In genomic region chr1:227779651-227780050, GRCh38 we compare ENCODE assay signal across 1 cellular context.
TF ChIP-seq lines count a peak whose summit lies in the region.

No MANE protein-coding gene starts in this region.

TF ChIP-seq in WTC11, 78 proteins besides CTCF, POLR2A, EP300 and RAD21 (continued from another document):
- TF ChIP-seq ARID4B (CRISPR knock-in tag; IDR thresholded peaks at IDR 0.05; ENCODE audit: borderline replicate concordance) = no peak
- no peak for TF ChIP-seq KAT7 (CRISPR knock-in tag; IDR thresholded peaks at IDR 0.05; ENCODE audit: borderline replicate concordance)
- TF ChIP-seq IRF2 (CRISPR knock-in tag; IDR thresholded peaks at IDR 0.05; ENCODE audit: borderline replicate concordance, low read depth) = no peak
- no peak for TF ChIP-seq NFE2L1 (CRISPR knock-in tag; IDR thresholded peaks at IDR 0.05)
- no peak for TF ChIP-seq NR3C1 (CRISPR knock-in tag; conservative IDR thresholded peaks at IDR 0.05; ENCODE audit: low read depth)
- TF ChIP-seq MLX (CRISPR knock-in tag; IDR thresholded peaks at IDR 0.05) = no peak
- no peak for TF ChIP-seq PREB (CRISPR knock-in tag; IDR thresholded peaks at IDR 0.05; ENCODE audit: borderline replicate concordance)
- no peak for TF ChIP-seq E2F1 (CRISPR knock-in tag; IDR thresholded peaks at IDR 0.05)
- no peak for TF ChIP-seq STAT6 (CRISPR knock-in tag; conservative IDR thresholded peaks at IDR 0.05; ENCODE audit: low read depth)
- no peak for TF ChIP-seq RELA (CRISPR knock-in tag; IDR thresholded peaks at IDR 0.05; ENCODE audit: borderline replicate concordance)
- no peak for TF ChIP-seq ELF4 (CRISPR knock-in tag; IDR thresholded peaks at IDR 0.05; ENCODE audit: low read depth)
- no peak for TF ChIP-seq ZNF317 (CRISPR knock-in tag; IDR thresholded peaks at IDR 0.05; ENCODE audit: borderline replicate concordance, low read depth)
- no peak for TF ChIP-seq CDX4 (CRISPR knock-in tag; IDR thresholded peaks at IDR 0.05; ENCODE audit: borderline replicate concordance)
- TF ChIP-seq FOXP4 (CRISPR knock-in tag; IDR thresholded peaks at IDR 0.05) = no peak
